ENCODE assay signal across 32 cellular contexts in genomic region chr11:5174934-5175333, GRCh38. TPM values are rescaled to one million over a fixed set of nuclear protein-coding genes. Genes with fewer than 3 reads are reported as not detected.
"Had no signal": no experiment of that assay in that cellular context is flagged by ENCODE, and none has a peak within 500 bp of the region (broad histone marks: within the 10 kb centered on the region; RNA-seq: fewer than 3 reads in every experiment).

No MANE protein-coding gene starts in this region.

- H3K4me1 ChIP-seq: stomach, suprapubic skin, testis, thyroid gland, tibial artery, tibial nerve, transverse colon, upper lobe of left lung, upper lobe of right lung, uterus, vagina had no signal

- FAIRE-seq: urothelium cell line had no signal

- DNase-seq: stimulated activated CD4-positive, alpha-beta T cell treated with anti-CD3 and anti-CD28 coated beads, Interleukin-2, amount 100 ng/mL, for 48 hours; stimulated activated CD4-positive, alpha-beta T cell treated with anti-CD3 and anti-CD28 coated beads, Interleukin-4, amount 100 ng/mL, for 1 hour; stimulated activated CD4-positive, alpha-beta T cell treated with anti-CD3 and anti-CD28 coated beads, Interleukin-4, amount 100 ng/mL, for 24 hours; stimulated activated CD4-positive, alpha-beta T cell treated with anti-CD3 and anti-CD28 coated beads, Interleukin-4, amount 100 ng/mL, for 4 hours; stimulated activated CD8-positive, alpha-beta memory T cell treated with anti-CD3 and anti-CD28 coated beads, Interleukin-4, amount 100 ng/mL, for 48 hours; stimulated activated naive B cell treated with anti-CD40 and anti-IgM and Interleukin-4, amounts not matched to agents 10 μg/mL and 1 μg/mL and 100 μg/mL, for 72 hours; stimulated activated naive CD4-positive, alpha-beta T cell; stimulated activated naive CD4-positive, alpha-beta T cell treated with Interleukin-2 at 50 U/mL for 16 hours; stimulated activated naive CD8-positive, alpha-beta T cell treated with anti-CD3 and anti-CD28 coated beads, Interleukin-15, amount 100 ng/mL, for 72 hours; stimulated activated naive CD8-positive, alpha-beta T cell treated with anti-CD3 and anti-CD28 coated beads, Interleukin-15, Interleukin-2, amounts not matched to agents 100 U/mL and 50 U/mL, for 24 hours; stomach; substantia nigra; testis; thyroid gland; tibial artery; transverse colon; trophoblast cell; upper lobe of left lung; upper lobe of right lung; uterus had no signal

- ATAC-seq: stimulated activated effector memory CD8-positive, alpha-beta T cell treated with anti-CD3 and anti-CD28 coated beads, Interleukin-12 subunit alpha, Interleukin-12 subunit beta, amount 100 ng/mL, for 72 hours; stimulated activated memory B cell treated with anti-CD40 and anti-IgM and Interleukin-4, amounts not matched to agents 10 μg/mL and 1 μg/mL and 100 μg/mL, for 72 hours; stimulated activated naive B cell treated with anti-CD40 and anti-IgM and Interleukin-4, amounts not matched to agents 10 μg/mL and 1 μg/mL and 100 μg/mL, for 72 hours; stimulated activated naive CD8-positive, alpha-beta T cell treated with anti-CD3 and anti-CD28 coated beads, Interleukin-15, amount 100 ng/mL, for 72 hours; stimulated activated naive CD8-positive, alpha-beta T cell treated with anti-CD3 and anti-CD28 coated beads, Interleukin-15, Interleukin-2, amounts not matched to agents 100 U/mL and 50 U/mL, for 24 hours; upper lobe of right lung had no signal

- H3K27me3 ChIP-seq: stomach, suprapubic skin, testis, thyroid gland, tibial artery, tibial nerve, transverse colon, upper lobe of left lung, upper lobe of right lung, uterus, vagina had no signal

- H3K9me3 ChIP-seq: stomach, suprapubic skin, testis, thoracic aorta, thyroid gland, tibial artery, tibial nerve, upper lobe of left lung, upper lobe of right lung, uterus, vagina had no signal

- H3K4me3 ChIP-seq: stomach, suprapubic skin, testis, thoracic aorta, thyroid gland, tibial artery, tibial nerve, transverse colon, upper lobe of left lung, upper lobe of right lung, uterus, vagina had no signal

- H3K27ac ChIP-seq: stomach, suprapubic skin, testis, thoracic aorta, thyroid gland, tibial artery, tibial nerve, transverse colon, upper lobe of left lung, upper lobe of right lung, uterus, vagina had no signal

- H3K36me3 ChIP-seq: stomach, suprapubic skin, thoracic aorta, thyroid gland, tibial artery, tibial nerve, transverse colon, upper lobe of left lung, upper lobe of right lung, uterus, vagina had no signal

RNA-seq across cellular contexts. Expression of gene OR52A1, which starts 20.4 kb away (rescaled TPM):
- total RNA-seq: stomach, subcutaneous adipose tissue, suprapubic skin, temporal lobe, thoracic aorta, thyroid gland, tibial nerve, transverse colon, upper lobe of left lung, upper lobe of right lung, ureter, urinary bladder, uterus, vagina had no signal
- polyA plus RNA-seq: stomach, thymus, urinary bladder had no signal

RNA-seq across cellular contexts. Expression of gene OR51V1, which starts 25.5 kb away (rescaled TPM):
- total RNA-seq: stomach, subcutaneous adipose tissue, suprapubic skin, temporal lobe, testis, thoracic aorta, thyroid gland, tibial nerve, transverse colon, upper lobe of left lung, upper lobe of right lung, ureter, urinary bladder, uterus, vagina had no signal
- polyA plus RNA-seq: stomach, thymus, urinary bladder had no signal

RNA-seq across cellular contexts. Expression of gene OR52A5, which starts 36.8 kb away (rescaled TPM):
- total RNA-seq: subcutaneous adipose tissue, suprapubic skin, temporal lobe, thoracic aorta, thyroid gland, tibial nerve, transverse colon, upper lobe of left lung, upper lobe of right lung, ureter, urinary bladder, uterus, vagina had no signal
- polyA plus RNA-seq: stomach, thymus, urinary bladder had no signal

RNA-seq across cellular contexts. Expression of gene HBD, which starts 59.3 kb away (rescaled TPM):
- total RNA-seq: suprapubic skin, temporal lobe, testis, thoracic aorta, transverse colon, upper lobe of right lung, urinary bladder, vagina had no signal
- polyA plus RNA-seq: urinary bladder had no signal
